9 cellular contexts compared by ENCODE assay signal in genomic region chr5:37836173-37837100, GRCh38. TPM values are rescaled to one million over a fixed set of nuclear protein-coding genes. Genes with fewer than 3 reads are reported as not detected.
DNase-seq lines count a peak whose midpoint lies in the region; ATAC-seq, FAIRE-seq and TF ChIP-seq lines count a peak whose summit lies in the region.
"Had no signal": no experiment of that assay in that cellular context is flagged by ENCODE, and none has a peak within 500 bp of the region (broad histone marks: within the 10 kb centered on the region; RNA-seq: fewer than 3 reads in every experiment).

No MANE protein-coding gene starts in this region.

- H4K20me1 ChIP-seq in H9 (ENCODE audit: control insufficient read depth, insufficient read depth, insufficient read length): no peaks in the 10 kb centered on the region
- peaks cover 86% of the 10 kb centered on the region for H4K20me1 ChIP-seq in smooth muscle cell (ENCODE audit: low read depth)

- H3K4me3 ChIP-seq in smooth muscle cell: peak overlapping the region; percentile 80
- H3K4me3 ChIP-seq: K562 had no signal

- H3K27ac ChIP-seq in H9 (ENCODE audit: insufficient read length, low read depth, low read length): no peak overlapping the region
- peak overlapping the region; percentile 48 for H3K27ac ChIP-seq in smooth muscle cell (ENCODE audit: low read depth)

- H3K4me2 ChIP-seq in H9 (ENCODE audit: insufficient read depth, insufficient read length, low read length): peak overlapping the region; percentile 88
- peak overlapping the region; percentile 98 for H3K4me2 ChIP-seq in smooth muscle cell

- H3K36me3 ChIP-seq in smooth muscle cell (ENCODE audit: low read depth): no peaks in the 10 kb centered on the region

- peaks cover 2 to 6% of the 10 kb centered on the region in 2 experiments; a peak in 2 of 5 replicates for H3K9me3 Mint-ChIP-seq in H9
- no peaks in the 10 kb centered on the region for H3K9me3 Mint-ChIP-seq in activated T-cell treated with anti-CD3 and anti-CD28 coated beads, Interleukin-2, amount 50 U/mL, for 72 hours

- H2AFZ ChIP-seq in H9 (ENCODE audit: low read length) (no peak overlapping the region), smooth muscle cell (ENCODE audit: low read depth) (peak overlapping the region; percentile 48)

- H3K27ac Mint-ChIP-seq in H9: no peak overlapping the region
- no peak overlapping the region for H3K27ac Mint-ChIP-seq in activated T-cell treated with anti-CD3 and anti-CD28 coated beads, Interleukin-2, amount 50 U/mL, for 72 hours

- H4K8ac ChIP-seq in H9 (replicated peaks; ENCODE audit: insufficient read length, low read depth, low read length): no peak overlapping the region

- no peak overlapping the region for H2BK12ac ChIP-seq in H9 (ENCODE audit: insufficient read length, low read depth, low read length)

- H3K9me3 ChIP-seq in H9 (ENCODE audit: control insufficient read depth, low read depth, low read length) (no peaks in the 10 kb centered on the region), smooth muscle cell (replicated peaks; ENCODE audit: low read depth) (no peaks in the 10 kb centered on the region)

- H3F3A ChIP-seq in smooth muscle cell (ENCODE audit: low read depth): peaks cover 6% of the 10 kb centered on the region

- no peak for FAIRE-seq in urothelium cell line (lab: Jason Lieb, UNC)

- no peak overlapping the region for H3K23ac ChIP-seq in H9 (ENCODE audit: insufficient read length, low read depth, low read length)

- no peak for ATAC-seq in activated T-cell treated with anti-CD3 and anti-CD28 coated beads, Interleukin-2, amount 50 U/mL, for 72 hours (replicated peaks in 1 of 2)
- ATAC-seq in HG03108 (IDR thresholded peaks at IDR 0.05; ENCODE audit: unreplicated experiment): no peak

- peaks cover 24% of the 10 kb centered on the region for H3K23me2 ChIP-seq in H9 (ENCODE audit: insufficient read length, low read depth, low read length, poor library complexity, severe bottlenecking)

- H3K4me1 ChIP-seq in H9 (ENCODE audit: insufficient read depth, low read length) (peaks cover 5% of the 10 kb centered on the region; the same call in 1 of the 2 replicates), smooth muscle cell (ENCODE audit: low read depth) (peaks cover 14% of the 10 kb centered on the region)

- no peak overlapping the region for H4K5ac ChIP-seq in H9 (ENCODE audit: insufficient read length, low read depth, low read length)

- H3K18ac ChIP-seq in H9 (ENCODE audit: insufficient read length, low read depth, low read length): no peak overlapping the region

- no CpG with 5 or more reads among the region's 62 CpGs for WGBS in H9 (ENCODE audit: extremely low coverage, insufficient read length, low lambda C conversion rate)
- whole genome bisulfite sequencing in smooth muscle cell (ENCODE audit: low lambda C conversion rate): 9% methylated on average over 56 of the region's 62 CpGs

- H3K79me2 ChIP-seq in H9 (ENCODE audit: insufficient read depth, low read length) (no peaks in the 10 kb centered on the region), smooth muscle cell (ENCODE audit: low read depth) (peaks cover 67% of the 10 kb centered on the region)

- H2BK120ac ChIP-seq in H9 (ENCODE audit: low read depth, low read length, poor library complexity, severe bottlenecking): no peak overlapping the region

- H3K56ac ChIP-seq in H9 (ENCODE audit: insufficient read length, low read depth, low read length): no peak overlapping the region

- H2BK20ac ChIP-seq in H9 (ENCODE audit: low read depth, low read length, poor library complexity, severe bottlenecking): no peak overlapping the region

- no peak overlapping the region for H2BK15ac ChIP-seq in H9 (ENCODE audit: low read depth, low read length)

- H2AK5ac ChIP-seq in H9 (ENCODE audit: insufficient read length, low read length): no peak overlapping the region

- no peaks in the 10 kb centered on the region; a peak in 1 of 7 replicates for H3K36me3 Mint-ChIP-seq in H9 (ENCODE audit: insufficient read depth in 1 of 3, low read depth in 3 of 3)
- peaks cover 0 to 1% of the 10 kb centered on the region in 2 donors for H3K36me3 Mint-ChIP-seq in activated T-cell treated with anti-CD3 and anti-CD28 coated beads, Interleukin-2, amount 50 U/mL, for 72 hours (ENCODE audit: insufficient read depth in 2 of 2)

- TF ChIP-seq CTCF in H9 (conservative IDR thresholded peaks at IDR 0.05) (no peak), smooth muscle cell (IDR thresholded peaks at IDR 0.05; ENCODE audit: borderline replicate concordance, insufficient read depth, poor library complexity, severe bottlenecking) (no peak)

- H3K9ac ChIP-seq in H9 (ENCODE audit: extremely low read depth, insufficient read length, low read length) (no peak overlapping the region), smooth muscle cell (ENCODE audit: low read depth) (peak overlapping the region; percentile 73)

- peaks cover 32 to 53% of the 10 kb centered on the region in 2 experiments for H3K4me1 Mint-ChIP-seq in H9
- H3K4me1 Mint-ChIP-seq in activated T-cell treated with anti-CD3 and anti-CD28 coated beads, Interleukin-2, amount 50 U/mL, for 72 hours (ENCODE audit: low read depth): peaks cover 37% of the 10 kb centered on the region

- no peak overlapping the region for H2BK5ac ChIP-seq in H9 (ENCODE audit: insufficient read length, low read length)

- no peak overlapping the region for H3K4ac ChIP-seq in H9 (ENCODE audit: low read depth, low read length)

- peak overlapping the region; percentile 52 to 81 for H3K4me3 Mint-ChIP-seq in H9
- H3K4me3 Mint-ChIP-seq in activated T-cell treated with anti-CD3 and anti-CD28 coated beads, Interleukin-2, amount 50 U/mL, for 72 hours: peak overlapping the region; percentile 72 to 82

- H3K79me1 ChIP-seq in H9 (ENCODE audit: insufficient read depth, low read depth, low read length, poor library complexity, severe bottlenecking): no peaks in the 10 kb centered on the region

- DNase-seq in H9 (peak; percentile 63), hepatic stellate cell (ENCODE audit: low spot score) (peak; percentile 75), smooth muscle cell (lab: John Stamatoyannopoulos, UW; ENCODE audit: unreplicated experiment) (peak; percentile 18), urothelium cell line (ENCODE audit: low spot score) (no peak), cerebellum (ENCODE audit: low spot score) (no peak), cerebellar nuclear complex (lab: John Stamatoyannopoulos, UW) (no peak)
- DNase-seq in activated T-cell treated with anti-CD3 and anti-CD28 coated beads, Interleukin-2, amount 50 U/mL, for 72 hours: no peak

- peaks cover 73% of the 10 kb centered on the region for H3K27me3 ChIP-seq in H9 (ENCODE audit: insufficient read depth, low read length)
- no peaks in the 10 kb centered on the region for H3K27me3 ChIP-seq in smooth muscle cell (ENCODE audit: low read depth)

- no peak overlapping the region for H3K14ac ChIP-seq in H9 (ENCODE audit: insufficient read depth, low read length)

- H3T11ph ChIP-seq in H9 (ENCODE audit: low read length): no peak overlapping the region

- peaks cover 98% of the 10 kb centered on the region for H3K27me3 Mint-ChIP-seq in H9 (ENCODE audit: low read depth)
- peaks cover 85% of the 10 kb centered on the region for H3K27me3 Mint-ChIP-seq in activated T-cell treated with anti-CD3 and anti-CD28 coated beads, Interleukin-2, amount 50 U/mL, for 72 hours (ENCODE audit: low read depth)

- H4K91ac ChIP-seq in H9 (ENCODE audit: insufficient read length, low read depth, low read length): no peak overlapping the region

RNA-seq across cellular contexts. Expression of gene GDNF, which starts 3.4 kb away (rescaled TPM):
- total RNA-seq in H9 (2021) (not detected in 2 replicates), smooth muscle cell (18.8 and 20.8 TPM in 2 replicates), cerebellum (not detected)
- total RNA-seq in activated T-cell treated with anti-CD3 and anti-CD28 coated beads, Interleukin-2, amount 50 U/mL, for 72 hours: not detected
- polyA plus RNA-seq in smooth muscle cell: 11.5 and 12.9 TPM in 2 replicates
- total RNA-seq: K562 had no signal
- polyA plus RNA-seq: K562 had no signal

Comparison
In these comparisons a context has a peak if more than half of its experiments do, and no peak if none do; other contexts are left out.
1. DNase-seq: peak in H9 (single experiment), hepatic stellate cell (single experiment) and smooth muscle cell (single experiment); none in activated T-cell treated with anti-CD3 and anti-CD28 coated beads, Interleukin-2, amount 50 U/mL, for 72 hours (0 of 2), urothelium cell line (single experiment), cerebellum (single experiment) and cerebellar nuclear complex (0 of 2).
2. RNA of gene GDNF, which starts 3.4 kb away (total RNA-seq): 18.8 to 20.8 TPM in smooth muscle cell; not detected in activated T-cell treated with anti-CD3 and anti-CD28 coated beads, Interleukin-2, amount 50 U/mL, for 72 hours, not detected in H9 and not detected in cerebellum (single experiment); every median in the first group is over 10 times any median in the second.